Comparison of ENCODE assay signal across 26 cellular contexts in the genomic region with DNA sequence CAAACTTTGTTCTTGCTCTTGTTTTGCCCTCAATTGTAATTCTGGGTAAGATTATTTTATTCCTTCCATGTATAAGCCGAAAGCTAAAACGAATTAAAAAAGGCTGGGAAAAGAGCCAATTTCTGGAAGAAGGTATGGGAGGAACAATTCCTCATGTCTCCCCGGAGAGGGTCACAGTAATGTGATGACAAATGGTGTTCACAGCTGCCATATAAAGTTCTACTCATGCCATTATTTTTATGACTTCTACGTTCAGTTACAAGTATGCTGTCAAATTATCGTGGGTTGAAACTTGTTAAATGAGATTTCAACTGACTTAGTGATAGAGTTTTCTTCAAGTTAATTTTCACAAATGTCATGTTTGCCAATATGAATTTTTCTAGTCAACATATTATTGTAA. TPM values are rescaled to one million over a fixed set of nuclear protein-coding genes. Genes with fewer than 3 reads are reported as not detected.
"Had no signal": no experiment of that assay in that cellular context is flagged by ENCODE, and none has a peak within 500 bp of the region (broad histone marks: within the 10 kb centered on the region; RNA-seq: fewer than 3 reads in every experiment).

No MANE protein-coding gene starts in this region.

- H3K4me1 Mint-ChIP-seq: naive thymus-derived CD4-positive, alpha-beta T cell; neural crest cell; stimulated activated naive B cell treated with anti-CD40 and anti-IgM and Interleukin-4, amounts not matched to agents 10 μg/mL and 1 μg/mL and 100 μg/mL, for 72 hours had no signal

- H3K4me3 Mint-ChIP-seq: activated naive CD8-positive, alpha-beta T cell; naive thymus-derived CD4-positive, alpha-beta T cell; neural crest cell; stimulated activated naive B cell treated with anti-CD40 and anti-IgM and Interleukin-4, amounts not matched to agents 10 μg/mL and 1 μg/mL and 100 μg/mL, for 72 hours had no signal

- H3K27me3 ChIP-seq: body of pancreas, colonic mucosa, gastrocnemius medialis, pancreas, stomach, thyroid gland, upper lobe of left lung had no signal

- H3K4me1 ChIP-seq: colonic mucosa, gastrocnemius medialis, psoas muscle, thyroid gland, upper lobe of left lung had no signal

- H3K9me3 ChIP-seq: body of pancreas, colonic mucosa, gastrocnemius medialis, pancreas, psoas muscle, stomach, thyroid gland, upper lobe of left lung had no signal

- H3K36me3 Mint-ChIP-seq: activated naive CD8-positive, alpha-beta T cell; naive thymus-derived CD4-positive, alpha-beta T cell; stimulated activated naive B cell treated with anti-CD40 and anti-IgM and Interleukin-4, amounts not matched to agents 10 μg/mL and 1 μg/mL and 100 μg/mL, for 72 hours had no signal

- H3K36me3 ChIP-seq: colonic mucosa, gastrocnemius medialis, pancreas, stomach, thyroid gland, upper lobe of left lung had no signal

- DNase-seq: activated CD4-positive, alpha-beta T cell treated with anti-CD3 and anti-CD28 coated beads for 4 hours; activated CD4-positive, alpha-beta T cell treated with anti-CD3 and anti-CD28 coated beads, Interleukin-2, amount 50 U/mL, for 4 hours; activated effector memory CD4-positive, alpha-beta T cell treated with Interleukin-2 at 50 U/mL for 16 hours; activated naive CD4-positive, alpha-beta T cell treated with Interleukin-2 at 50 U/mL for 16 hours; anterior cingulate cortex; body of pancreas; cerebellar nuclear complex; colonic mucosa; effector CD8-positive, alpha-beta T cell; gastrocnemius medialis; glutamatergic neuron; islet precursor cell; left cardiac atrium; left ventricle myocardium superior; naive thymus-derived CD4-positive, alpha-beta T cell; nucleus accumbens; pancreas; psoas muscle; stimulated activated CD4-positive, alpha-beta T cell treated with anti-CD3 and anti-CD28 coated beads, Interleukin-15, amount 100 ng/mL, for 24 hours; stimulated activated CD4-positive, alpha-beta T cell treated with anti-CD3 and anti-CD28 coated beads, Interleukin-2, amount 100 ng/mL, for 24 hours; stimulated activated naive B cell treated with anti-CD40 and anti-IgM and Interleukin-4, amounts not matched to agents 10 μg/mL and 1 μg/mL and 100 μg/mL, for 72 hours; stomach; thyroid gland; upper lobe of left lung had no signal

- H3K4me3 ChIP-seq: body of pancreas, colonic mucosa, gastrocnemius medialis, pancreas, psoas muscle, stomach, thyroid gland, upper lobe of left lung had no signal

- ATAC-seq: body of pancreas; gastrocnemius medialis; left cardiac atrium; left ventricle myocardium superior; naive thymus-derived CD4-positive, alpha-beta T cell; pancreas; psoas muscle; stimulated activated naive B cell treated with anti-CD40 and anti-IgM and Interleukin-4, amounts not matched to agents 10 μg/mL and 1 μg/mL and 100 μg/mL, for 72 hours had no signal

- H3K27ac ChIP-seq: body of pancreas, colonic mucosa, gastrocnemius medialis, pancreas, psoas muscle, stomach, thyroid gland, upper lobe of left lung had no signal

- H3K9me3 Mint-ChIP-seq: naive thymus-derived CD4-positive, alpha-beta T cell; neural crest cell; stimulated activated naive B cell treated with anti-CD40 and anti-IgM and Interleukin-4, amounts not matched to agents 10 μg/mL and 1 μg/mL and 100 μg/mL, for 72 hours had no signal

- H3K27ac Mint-ChIP-seq: activated naive CD8-positive, alpha-beta T cell; naive thymus-derived CD4-positive, alpha-beta T cell; stimulated activated naive B cell treated with anti-CD40 and anti-IgM and Interleukin-4, amounts not matched to agents 10 μg/mL and 1 μg/mL and 100 μg/mL, for 72 hours had no signal

RNA-seq across cellular contexts. Expression of a gene that starts 12.5 kb away (rescaled TPM):
- polyA plus RNA-seq: naive thymus-derived CD4-positive, alpha-beta T cell had no signal

RNA-seq across cellular contexts. Expression of a gene that starts 20.9 kb away (rescaled TPM):
- polyA plus RNA-seq: naive thymus-derived CD4-positive, alpha-beta T cell had no signal
